15 cellular contexts compared by ENCODE assay signal in genomic region chr17:73740370-73740769, GRCh38.
"Had no signal": no experiment of that assay in that cellular context is flagged by ENCODE, and none has a peak within 500 bp of the region (broad histone marks: within the 10 kb centered on the region; RNA-seq: fewer than 3 reads in every experiment).

No MANE protein-coding gene starts in this region.

- DNase-seq: activated CD4-positive, alpha-beta T cell treated with anti-CD3 and anti-CD28 coated beads, Interleukin-2, amount 50 U/mL, for 4 hours; activated gamma-delta T cell; adrenal gland; cerebellar nuclear complex; cortex of kidney; effector CD4-positive, alpha-beta T cell; gastrocnemius medialis; heart left ventricle; nephron progenitor cell; stimulated activated CD4-positive, alpha-beta T cell treated with anti-CD3 and anti-CD28 coated beads, Interleukin-12 subunit alpha, Interleukin-12 subunit beta, amount 100 ng/mL, for 4 hours; stimulated activated CD4-positive, alpha-beta T cell treated with anti-CD3 and anti-CD28 coated beads, Interleukin-1b, Interleukin-23, amount 100 ng/mL, for 48 hours; stimulated activated naive CD4-positive, alpha-beta T cell treated with Interleukin-2 at 50 U/mL for 16 hours; thyroid gland had no signal

- H3K4me3 ChIP-seq: adrenal gland, breast epithelium, gastrocnemius medialis, heart left ventricle, thyroid gland had no signal

- H3K4me1 ChIP-seq: breast epithelium, gastrocnemius medialis, thyroid gland had no signal

- H3K36me3 ChIP-seq: adrenal gland, breast epithelium, gastrocnemius medialis, heart left ventricle, thyroid gland had no signal

- H3K27ac ChIP-seq: adrenal gland, breast epithelium, gastrocnemius medialis, thyroid gland had no signal

- ATAC-seq: activated naive CD4-positive, alpha-beta T cell treated with anti-CD3 and anti-CD28 coated beads, Interleukin-2, amount 50 U/mL, for 72 hours; gastrocnemius medialis had no signal

- H3K9me3 ChIP-seq: adrenal gland, breast epithelium, gastrocnemius medialis, heart left ventricle, thyroid gland had no signal

- H3K27me3 ChIP-seq: adrenal gland, thyroid gland had no signal
